8 cellular contexts compared by ENCODE assay signal in the genomic region with DNA sequence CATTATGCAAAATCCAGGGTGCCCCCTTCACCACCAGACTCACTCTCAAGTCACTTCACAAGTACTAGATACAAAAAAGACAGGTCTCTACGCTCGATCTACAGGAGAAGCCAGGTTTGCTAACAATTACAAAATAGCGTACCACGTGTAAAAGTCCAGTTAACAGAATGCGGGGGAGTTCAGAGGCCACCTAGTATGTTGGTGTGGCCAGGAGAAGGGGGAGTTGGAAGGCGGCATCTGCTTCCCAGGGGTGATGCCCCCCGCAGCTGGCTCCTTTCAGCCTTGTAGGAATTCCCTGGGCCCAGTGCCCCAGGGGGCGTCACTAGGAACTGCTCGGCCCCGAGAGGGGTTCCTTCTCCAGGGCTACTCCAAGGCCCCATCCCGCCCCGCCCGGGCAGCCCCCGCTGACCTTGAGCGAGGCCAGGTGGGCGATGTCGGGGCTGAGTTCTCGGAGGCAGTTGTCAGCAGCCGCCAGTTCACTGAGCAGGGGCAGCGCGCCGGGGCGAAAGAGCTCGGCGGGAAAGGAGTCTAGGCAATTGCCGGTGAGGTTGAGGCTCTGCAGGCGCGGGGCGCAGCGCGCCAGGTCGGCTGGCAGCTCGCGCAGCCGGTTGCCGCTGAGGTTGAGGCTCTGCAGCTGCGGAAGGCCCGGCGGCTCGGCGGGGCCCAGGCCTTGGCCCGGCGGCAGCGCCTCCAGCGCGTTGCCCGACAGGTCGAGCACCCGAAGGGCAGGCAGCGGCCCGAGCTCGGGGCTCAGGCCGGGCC. TPM values are rescaled to one million over a fixed set of nuclear protein-coding genes. Genes with fewer than 3 reads are reported as not detected.
A peak's percentile ranks its signal among the peaks of the same experiment; 100 is the strongest.
DNase-seq lines count a peak whose midpoint lies in the region; ATAC-seq, FAIRE-seq and TF ChIP-seq lines count a peak whose summit lies in the region.

No MANE protein-coding gene starts in this region.

- H3K36me3 Mint-ChIP-seq in activated naive CD8-positive, alpha-beta T cell, result peaks cover 2% of the 10 kb centered on the region

- H3K9me3 ChIP-seq in kidney (ENCODE audit: control insufficient read depth in 1 of 2, low read length in 2 of 2) (no peaks in the 10 kb centered on the region), thymus (ENCODE audit: control insufficient read depth) (no peaks in the 10 kb centered on the region)

- FAIRE-seq in kidney (lab: Jason Lieb, UNC), result no peak

- peaks cover 5% of the 10 kb centered on the region for H3K27me3 Mint-ChIP-seq in activated naive CD8-positive, alpha-beta T cell

- no peaks in the 10 kb centered on the region for H3K27me3 ChIP-seq in thymus (ENCODE audit: control insufficient read depth, insufficient read depth)

- 7% methylated on average over 53 of the region's 53 CpGs for WGBS in thymus

- H3K9me3 Mint-ChIP-seq in activated naive CD8-positive, alpha-beta T cell (ENCODE audit: low read depth), result no peaks in the 10 kb centered on the region

- peak; percentile 19 for ATAC-seq in GM18907 (IDR thresholded peaks at IDR 0.05; ENCODE audit: unreplicated experiment)
- peak; percentile 25 for ATAC-seq in HG03066 (IDR thresholded peaks at IDR 0.05; ENCODE audit: low read depth, unreplicated experiment)

- H3K36me3 ChIP-seq in kidney (ENCODE audit: control insufficient read depth in 1 of 2, insufficient read depth in 2 of 2, low read length in 2 of 2) (no peaks in the 10 kb centered on the region), thymus (ENCODE audit: control insufficient read depth, insufficient read depth) (peaks cover 11% of the 10 kb centered on the region)

- H3K4me3 ChIP-seq in kidney (ENCODE audit: low read length in 2 of 2), result peak overlapping the region; percentile 50 to 79
- peak overlapping the region; percentile 94 for H3K4me3 ChIP-seq in thymus (ENCODE audit: low read length)

- peak overlapping the region; percentile 34 for H3K27ac Mint-ChIP-seq in activated naive CD8-positive, alpha-beta T cell

- DNase-seq in kidney, result peak; percentile 63
- no peak for DNase-seq in glomerular visceral epithelial cell (ENCODE audit: extremely low spot score)
- DNase-seq in iPS-NIHi11 (ENCODE audit: low spot score), result no peak
- no peak for DNase-seq in NCI-H146 treated with DMSO at 0.1 percent for 48 hours (lab: John Stamatoyannopoulos, UW; ENCODE audit: unreplicated experiment)

- intact Hi-C loops in kidney (cut with DNase I), result no loop called here

- no peak for TF ChIP-seq CTCF in kidney (IDR thresholded peaks at IDR 0.05; ENCODE audit: borderline replicate concordance, extremely low read depth, insufficient read depth)

- peaks cover 42% of the 10 kb centered on the region for H3K4me1 Mint-ChIP-seq in activated naive CD8-positive, alpha-beta T cell (ENCODE audit: low read depth)

- peak overlapping the region; percentile 96 for H3K4me3 Mint-ChIP-seq in activated naive CD8-positive, alpha-beta T cell

- peak overlapping the region in 1 of 2 donors; percentile 6 for H3K27ac ChIP-seq in kidney (ENCODE audit: low read depth in 2 of 2, low read length in 2 of 2)
- H3K27ac ChIP-seq in thymus (ENCODE audit: low read depth), result peak overlapping the region; percentile 46

- peak overlapping the region; percentile 30 to 73 for H3K9ac ChIP-seq in kidney (ENCODE audit: low read length in 2 of 2)

- H3K4me1 ChIP-seq in kidney (ENCODE audit: control insufficient read depth in 1 of 2, insufficient read depth in 1 of 2, low read depth in 1 of 2, low read length in 2 of 2) (peaks cover 4 to 10% of the 10 kb centered on the region in 2 donors), thymus (ENCODE audit: control insufficient read depth, insufficient read depth, low read length) (peaks cover 10% of the 10 kb centered on the region)

RNA-seq across cellular contexts. Expression of gene LRRC47, which starts 0.7 kb away (rescaled TPM):
- total RNA-seq in kidney, result 42.4 TPM
- polyA plus RNA-seq in kidney (ENCODE audit: insufficient read depth, low read depth, low replicate concordance) (28.8 TPM), thymus (30.6 TPM)

RNA-seq across cellular contexts. Expression of gene SMIM1, which starts 23.1 kb away (rescaled TPM):
- total RNA-seq in kidney, result 7.0 TPM
- polyA plus RNA-seq in kidney (ENCODE audit: insufficient read depth, low read depth, low replicate concordance) (49.5 TPM), thymus (7.0 TPM)

RNA-seq across cellular contexts. Expression of gene CCDC27, which starts 43.4 kb away (rescaled TPM):
- total RNA-seq in kidney, result not detected
- polyA plus RNA-seq in kidney (ENCODE audit: insufficient read depth, low read depth, low replicate concordance), result not detected
- 0.02 TPM for polyA plus RNA-seq in thymus
